33 cellular contexts compared by ENCODE assay signal in the genomic region with DNA sequence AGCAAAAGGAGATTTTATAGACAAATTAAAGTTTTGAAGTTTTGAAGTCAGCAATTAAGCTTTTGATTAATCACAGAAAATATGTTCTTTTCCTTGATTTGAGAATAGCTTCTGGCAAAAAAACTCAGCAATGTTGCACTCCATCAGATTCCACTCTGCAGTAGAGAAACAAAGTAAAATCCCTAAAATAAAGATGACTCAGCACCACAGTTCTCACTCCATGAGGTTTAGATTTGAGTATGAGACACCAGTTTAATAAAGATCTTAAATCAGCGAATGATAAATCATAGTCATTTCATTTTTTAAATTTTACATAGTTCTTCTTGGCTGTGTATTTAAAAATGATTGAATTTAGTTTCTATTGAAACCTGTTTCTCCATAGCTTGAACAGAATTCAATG.
DNase-seq lines count a peak whose midpoint lies in the region; TF ChIP-seq lines count a peak whose summit lies in the region.
"Had no signal": no experiment of that assay in that cellular context is flagged by ENCODE, and none has a peak within 500 bp of the region (broad histone marks: within the 10 kb centered on the region; RNA-seq: fewer than 3 reads in every experiment).

No MANE protein-coding gene starts in this region.

- no peaks in the 10 kb centered on the region for H3K36me3 ChIP-seq in breast epithelium
- H3K36me3 ChIP-seq in adipocyte (ENCODE audit: control insufficient read depth, insufficient read depth, low read length, severe bottlenecking), result no peaks in the 10 kb centered on the region
- no peaks in the 10 kb centered on the region for H3K36me3 ChIP-seq in smooth muscle cell (ENCODE audit: low read depth)
- H3K36me3 ChIP-seq: cardiac muscle cell, esophagus muscularis mucosa, lower lobe of right lung, SJCRH30, WERI-Rb-1 had no signal

- no TSS peak for BruUV-seq in MCF 10A (replicated peaks; lab: Mats Ljungman, UMichigan)

- H3K4me3 ChIP-seq in breast epithelium, result no peak overlapping the region
- no peak overlapping the region for H3K4me3 ChIP-seq in adipocyte (ENCODE audit: low read length)
- no peak overlapping the region for H3K4me3 ChIP-seq in smooth muscle cell
- H3K4me3 ChIP-seq: cardiac muscle cell, esophagus muscularis mucosa, hepatocyte, lower lobe of right lung, SJCRH30, testis had no signal

- DNase-seq in MCF 10A (ENCODE audit: unreplicated experiment) (no peak), breast epithelium (ENCODE audit: low spot score in 2 of 2) (no peak), adipocyte (ENCODE audit: low read depth) (peak; percentile 54), fibroblast of peridontal ligament (ENCODE audit: extremely low read depth) (peak; percentile 77), smooth muscle cell (lab: John Stamatoyannopoulos, UW; ENCODE audit: unreplicated experiment) (no peak), cortex of kidney (lab: John Stamatoyannopoulos, UW) (no peak), NCI-H82 treated with DMSO at 0.1 percent for 48 hours (lab: John Stamatoyannopoulos, UW; ENCODE audit: unreplicated experiment) (no peak), DMS53 treated with DMSO at 0.1 percent for 48 hours (lab: John Stamatoyannopoulos, UW; ENCODE audit: unreplicated experiment) (no peak)
- DNase-seq: activated CD4-positive, alpha-beta T cell treated with anti-CD3 and anti-CD28 coated beads for 4 hours; Calu3; DMS79 treated with DMSO at 0.1 percent for 48 hours; endodermal cell; GF-D8; lower lobe of right lung; NCI-H1417; NCI-H2029 treated with DMSO at 0.1 percent for 48 hours; retina; RPMI8226; SJCRH30; stimulated activated CD4-positive, alpha-beta T cell treated with anti-CD3 and anti-CD28 coated beads, Interleukin-1b, Interleukin-23, amount 100 ng/mL, for 48 hours; stimulated activated naive CD8-positive, alpha-beta T cell treated with anti-CD3 and anti-CD28 coated beads, Interleukin-15, Interleukin-2, amounts not matched to agents 100 U/mL and 50 U/mL, for 24 hours; T1000; testis; WERI-Rb-1 had no signal

- H3K9ac ChIP-seq in adipocyte (ENCODE audit: low read length), result no peak overlapping the region
- H3K9ac ChIP-seq in smooth muscle cell (ENCODE audit: low read depth), result no peak overlapping the region
- H3K9ac ChIP-seq: KMS-11, parathyroid adenoma had no signal

- no peaks in the 10 kb centered on the region for H3K9me3 ChIP-seq in breast epithelium
- no peaks in the 10 kb centered on the region for H3K9me3 ChIP-seq in adipocyte (ENCODE audit: control insufficient read depth, low read length)
- H3K9me3 ChIP-seq in smooth muscle cell (replicated peaks; ENCODE audit: low read depth), result no peaks in the 10 kb centered on the region
- H3K9me3 ChIP-seq: esophagus muscularis mucosa, lower lobe of right lung, SJCRH30, testis had no signal

- no peaks in the 10 kb centered on the region for H3F3A ChIP-seq in smooth muscle cell (ENCODE audit: low read depth)

- CTCF ChIA-PET in MCF 10A (lab: Yijun Ruan, JAX), result interaction anchor here (0.5 to 0.6 kb wide), 2 partner anchors 92 to 634 kb away, joined by 3 to 4 read pairs; no protein-coding TSS in a partner anchor

- H3K27ac Mint-ChIP-seq in MCF 10A (ENCODE audit: low read depth, unreplicated experiment), result peak overlapping the region; percentile 12
- H3K27ac Mint-ChIP-seq: activated naive CD4-positive, alpha-beta T cell treated with anti-CD3 and anti-CD28 coated beads, Interleukin-2, amount 50 U/mL, for 24 hours; activated T-helper 2 cell treated with anti-CD3 and anti-CD28 coated beads, Interferon-gamma antibody, Interleukin-2, Interleukin-4, amounts not matched to agents 10 μg/mL and 5 μg/mL and 100 μg/mL, durations not matched to agents 14 hours and 24 hours and 36 hours; dendritic cell treated with granulocyte-macrophage colony-stimulating factor and Interleukin-4, amounts not matched to agents 40 ng/mL and 50 ng/mL, for 4 days; endodermal cell had no signal

- H4K20me1 ChIP-seq in smooth muscle cell (ENCODE audit: low read depth), result no peaks in the 10 kb centered on the region

- no peaks in the 10 kb centered on the region for H3K79me2 ChIP-seq in smooth muscle cell (ENCODE audit: low read depth)
- H3K79me2 ChIP-seq: hepatocyte, parathyroid adenoma had no signal

- peak overlapping the region; percentile 44 for H2AFZ ChIP-seq in smooth muscle cell (ENCODE audit: low read depth)
- H2AFZ ChIP-seq: hepatocyte, parathyroid adenoma had no signal

- TF ChIP-seq CTCF in MCF 10A (IDR thresholded peaks at IDR 0.05; ENCODE audit: unreplicated experiment) (no peak), breast epithelium (IDR thresholded peaks at IDR 0.05) (no peak), smooth muscle cell (IDR thresholded peaks at IDR 0.05; ENCODE audit: borderline replicate concordance, insufficient read depth, poor library complexity, severe bottlenecking) (no peak)

- H3K4me2 ChIP-seq in smooth muscle cell, result no peak overlapping the region
- H3K4me2 ChIP-seq: hepatocyte, KMS-11 had no signal

- H3K9me3 Mint-ChIP-seq in MCF 10A (ENCODE audit: unreplicated experiment), result peaks cover 10% of the 10 kb centered on the region
- H3K9me3 Mint-ChIP-seq: activated naive CD4-positive, alpha-beta T cell treated with anti-CD3 and anti-CD28 coated beads, Interleukin-2, amount 50 U/mL, for 24 hours; activated T-helper 2 cell treated with anti-CD3 and anti-CD28 coated beads, Interferon-gamma antibody, Interleukin-2, Interleukin-4, amounts not matched to agents 10 μg/mL and 5 μg/mL and 100 μg/mL, durations not matched to agents 14 hours and 24 hours and 36 hours; dendritic cell treated with granulocyte-macrophage colony-stimulating factor and Interleukin-4, amounts not matched to agents 40 ng/mL and 50 ng/mL, for 4 days; endodermal cell had no signal

- 84% methylated on average over 1 of the region's 1 CpG for WGBS in smooth muscle cell (ENCODE audit: low lambda C conversion rate)

- H3K27me3 ChIP-seq in breast epithelium (no peaks in the 10 kb centered on the region), adipocyte (replicated peaks; ENCODE audit: control insufficient read depth, insufficient read depth, low read length) (no peaks in the 10 kb centered on the region), smooth muscle cell (ENCODE audit: low read depth) (no peaks in the 10 kb centered on the region)
- H3K27me3 ChIP-seq: cardiac muscle cell, esophagus muscularis mucosa, hepatocyte, SJCRH30, testis had no signal

- no peaks in the 10 kb centered on the region for H3K27me3 Mint-ChIP-seq in MCF 10A (ENCODE audit: insufficient read depth, unreplicated experiment)
- H3K27me3 Mint-ChIP-seq: activated naive CD4-positive, alpha-beta T cell treated with anti-CD3 and anti-CD28 coated beads, Interleukin-2, amount 50 U/mL, for 24 hours; dendritic cell treated with granulocyte-macrophage colony-stimulating factor and Interleukin-4, amounts not matched to agents 40 ng/mL and 50 ng/mL, for 4 days had no signal

- no peak overlapping the region for H3K4me3 Mint-ChIP-seq in MCF 10A (ENCODE audit: unreplicated experiment)
- H3K4me3 Mint-ChIP-seq: activated naive CD4-positive, alpha-beta T cell treated with anti-CD3 and anti-CD28 coated beads, Interleukin-2, amount 50 U/mL, for 24 hours; dendritic cell treated with granulocyte-macrophage colony-stimulating factor and Interleukin-4, amounts not matched to agents 40 ng/mL and 50 ng/mL, for 4 days; endodermal cell had no signal

- POLR2A ChIA-PET in MCF 10A (lab: Yijun Ruan, JAX), result interaction anchor here (0.6 kb wide), 1 partner anchor 854 kb away, joined by 3 read pairs; no protein-coding TSS in a partner anchor

- intact Hi-C loops in MCF 10A (cut with micrococcal nuclease), result loop anchor here (10.0 kb wide), 2 partner anchors 271 to 601 kb away; a partner anchor contains a TSS
- intact Hi-C loops in breast epithelium (cut with DNase I; ENCODE audit: low total_unique reads), result no loop called here

- H3K36me3 Mint-ChIP-seq in MCF 10A (ENCODE audit: insufficient read depth, unreplicated experiment), result no peaks in the 10 kb centered on the region
- H3K36me3 Mint-ChIP-seq: activated naive CD4-positive, alpha-beta T cell treated with anti-CD3 and anti-CD28 coated beads, Interleukin-2, amount 50 U/mL, for 24 hours had no signal

- H3K27ac ChIP-seq in breast epithelium, result no peak overlapping the region
- H3K27ac ChIP-seq in smooth muscle cell (ENCODE audit: low read depth), result no peak overlapping the region
- H3K27ac ChIP-seq: 22Rv1, cardiac muscle cell, hepatocyte, KMS-11, lower lobe of right lung, parathyroid adenoma, SJCRH30, testis, WERI-Rb-1 had no signal

- H3K4me1 ChIP-seq in breast epithelium (no peaks in the 10 kb centered on the region), adipocyte (ENCODE audit: control insufficient read depth, insufficient read depth, low read length) (peaks cover 42% of the 10 kb centered on the region), smooth muscle cell (ENCODE audit: low read depth) (peaks cover 11% of the 10 kb centered on the region)
- H3K4me1 ChIP-seq: lower lobe of right lung, parathyroid adenoma, testis had no signal

- no peak for TF ChIP-seq POLR2A in breast epithelium (IDR thresholded peaks at IDR 0.05)

- H3K4me1 Mint-ChIP-seq in MCF 10A (ENCODE audit: insufficient read depth, unreplicated experiment), result peaks cover 33% of the 10 kb centered on the region
- H3K4me1 Mint-ChIP-seq: activated naive CD4-positive, alpha-beta T cell treated with anti-CD3 and anti-CD28 coated beads, Interleukin-2, amount 50 U/mL, for 24 hours; endodermal cell had no signal

Comparison
In these comparisons a context has a peak if more than half of its experiments do, and no peak if none do; other contexts are left out.
1. DNase-seq: peak in adipocyte (single experiment) and fibroblast of peridontal ligament (single experiment); none in MCF 10A (single experiment), breast epithelium (0 of 2), smooth muscle cell (single experiment), cortex of kidney (single experiment), NCI-H82 treated with DMSO at 0.1 percent for 48 hours (single experiment) and DMS53 treated with DMSO at 0.1 percent for 48 hours (single experiment).